ENCODE assay signal across 23 cellular contexts in genomic region chr4:187550256-187550950, GRCh38.
DNase-seq lines count a peak whose midpoint lies in the region; ATAC-seq and TF ChIP-seq lines count a peak whose summit lies in the region.
"Had no signal": no experiment of that assay in that cellular context is flagged by ENCODE, and none has a peak within 500 bp of the region (broad histone marks: within the 10 kb centered on the region; RNA-seq: fewer than 3 reads in every experiment).

No MANE protein-coding gene starts in this region.

- no peaks in the 10 kb centered on the region for H3K27me3 ChIP-seq in osteoblast (ENCODE audit: insufficient read depth, low read length)
- H3K27me3 ChIP-seq: ascending aorta, esophagus muscularis mucosa, right atrium auricular region had no signal

- H3K9me3 ChIP-seq in osteoblast (ENCODE audit: low read depth, low read length) = no peaks in the 10 kb centered on the region
- H3K9me3 ChIP-seq: ascending aorta, esophagus muscularis mucosa, right atrium auricular region had no signal

- ATAC-seq in HG03571 (IDR thresholded peaks at IDR 0.05; ENCODE audit: unreplicated experiment) (no peak), GM21367 (IDR thresholded peaks at IDR 0.05; ENCODE audit: unreplicated experiment) (no peak)
- ATAC-seq: activated CD4-positive, CD25-positive, alpha-beta regulatory T cell treated with anti-CD3 and anti-CD28 coated beads, Interleukin-2, amount 50 U/mL, for 24 hours had no signal

- H2AFZ ChIP-seq in osteoblast (ENCODE audit: low read length) = peak overlapping the region; percentile 66

- no peak overlapping the region for H3K4me2 ChIP-seq in osteoblast (ENCODE audit: insufficient read depth, low read length)

- H3K4me1 ChIP-seq in osteoblast (ENCODE audit: insufficient read depth, low read length) = peaks cover 4% of the 10 kb centered on the region
- H3K4me1 ChIP-seq: ascending aorta, esophagus muscularis mucosa, right atrium auricular region had no signal

- TF ChIP-seq CTCF in epithelial cell of esophagus (IDR thresholded peaks at IDR 0.05; ENCODE audit: insufficient read depth, low read depth, low read length, missing control alignments) (no peak), osteoblast (IDR thresholded peaks at IDR 0.05; ENCODE audit: extremely low read depth, low read depth, low read length) (no peak)

- peak overlapping the region; percentile 25 for H3K27ac ChIP-seq in osteoblast (ENCODE audit: low read depth, low read length)
- H3K27ac ChIP-seq: ascending aorta, C4-2B, esophagus muscularis mucosa, HL-60, right atrium auricular region had no signal

- H3K36me3 ChIP-seq in osteoblast (ENCODE audit: insufficient read depth, low read length) = no peaks in the 10 kb centered on the region
- H3K36me3 ChIP-seq: ascending aorta, esophagus muscularis mucosa, right atrium auricular region had no signal

- no peaks in the 10 kb centered on the region for H3K79me2 ChIP-seq in osteoblast (ENCODE audit: insufficient read depth, low read length)

- H3K4me3 ChIP-seq in epithelial cell of esophagus (ENCODE audit: low read length) (no peak overlapping the region), osteoblast (ENCODE audit: insufficient read depth, low read length) (no peak overlapping the region)
- H3K4me3 ChIP-seq: ascending aorta, esophagus muscularis mucosa, right atrium auricular region had no signal

- DNase-seq in EL = peak; percentile 68
- peak; percentile 16 for DNase-seq in NCI-H69 (lab: John Stamatoyannopoulos, UW)
- peak; percentile 53 for DNase-seq in epithelial cell of esophagus (ENCODE audit: low read depth)
- DNase-seq in osteoblast (ENCODE audit: insufficient read length, low spot score, missing footprints) = peak; percentile 10
- no peak for DNase-seq in activated T-cell treated with anti-CD3 and anti-CD28 coated beads, Interleukin-2, amount 50 U/mL, for 48 hours
- no peak for DNase-seq in effector CD4-positive, alpha-beta T cell
- DNase-seq: ACHN; activated T-cell treated with anti-CD3 and anti-CD28 coated beads, Interleukin-2, amount 50 U/mL, for 24 hours; Calu3; GOT3; naive B cell; NCI-H1694 treated with DMSO at 0.1 percent for 48 hours; NCI-H748 treated with DMSO at 0.1 percent for 48 hours; Right ventricle myocardium superior; stimulated activated CD8-positive, alpha-beta memory T cell treated with anti-CD3 and anti-CD28 coated beads, Interleukin-4, amount 100 ng/mL, for 48 hours had no signal

- H4K20me1 ChIP-seq in osteoblast (ENCODE audit: insufficient read depth, low read length) = no peaks in the 10 kb centered on the region

Comparison
In these comparisons a context has a peak if more than half of its experiments do, and no peak if none do; other contexts are left out.
1. DNase-seq: peak in EL (single experiment), NCI-H69 (single experiment), epithelial cell of esophagus (single experiment) and osteoblast (single experiment); none in activated T-cell treated with anti-CD3 and anti-CD28 coated beads, Interleukin-2, amount 50 U/mL, for 48 hours (0 of 2) and effector CD4-positive, alpha-beta T cell (single experiment).